In the genomic region with DNA sequence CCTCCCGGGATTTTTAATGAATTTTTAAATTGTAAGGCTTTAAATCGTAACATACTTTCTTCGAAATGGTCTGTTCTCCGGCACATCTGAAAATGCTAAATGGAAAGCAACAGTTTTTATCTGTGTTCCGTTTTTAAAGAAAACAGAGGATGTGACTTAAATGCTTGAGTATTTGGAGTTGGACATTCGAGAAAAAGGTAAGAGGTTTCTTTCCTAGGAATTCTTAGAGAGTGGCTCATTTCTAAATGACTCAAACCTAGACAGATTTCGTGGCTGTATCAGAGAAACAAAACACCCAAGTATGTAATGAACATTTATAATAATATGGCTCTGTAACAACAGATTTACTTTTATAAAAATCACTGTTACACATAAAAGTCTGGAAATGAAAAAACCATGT, we compare ENCODE assay signal across 26 cellular contexts.
A peak's percentile ranks its signal among the peaks of the same experiment; 100 is the strongest.
DNase-seq lines count a peak whose midpoint lies in the region; ATAC-seq and TF ChIP-seq lines count a peak whose summit lies in the region.
"Had no signal": no experiment of that assay in that cellular context is flagged by ENCODE, and none has a peak within 500 bp of the region (broad histone marks: within the 10 kb centered on the region; RNA-seq: fewer than 3 reads in every experiment).

No MANE protein-coding gene starts in this region.

- no peaks in the 10 kb centered on the region for H3K79me2 ChIP-seq in smooth muscle cell (ENCODE audit: low read depth)

- H3K27ac ChIP-seq in smooth muscle cell (ENCODE audit: low read depth) = no peak overlapping the region
- H3K27ac ChIP-seq: C4-2B, esophagus squamous epithelium, gastroesophageal sphincter had no signal

- TF ChIP-seq CTCF in fibroblast of pulmonary artery (IDR thresholded peaks at IDR 0.05; ENCODE audit: low read length, missing control alignments) (no peak), smooth muscle cell (IDR thresholded peaks at IDR 0.05; ENCODE audit: borderline replicate concordance, insufficient read depth, poor library complexity, severe bottlenecking) (no peak)

- ATAC-seq in SK-N-SH treated with all-trans-retinoic acid at 6 μM for 48 hours = peak; percentile 80
- no peak for ATAC-seq in GM19463 (IDR thresholded peaks at IDR 0.05; ENCODE audit: unreplicated experiment)
- ATAC-seq: gastroesophageal sphincter; naive thymus-derived CD4-positive, alpha-beta T cell had no signal

- no peaks in the 10 kb centered on the region for H3K9me3 ChIP-seq in smooth muscle cell (replicated peaks; ENCODE audit: low read depth)
- H3K9me3 ChIP-seq: Caco-2, esophagus squamous epithelium, gastroesophageal sphincter had no signal

- H3K4me3 ChIP-seq in fibroblast of pulmonary artery (replicated peaks; ENCODE audit: low read depth, low read length) (no peak overlapping the region), smooth muscle cell (no peak overlapping the region)
- H3K4me3 ChIP-seq: esophagus squamous epithelium, gastroesophageal sphincter, GM12878 had no signal

- H3F3A ChIP-seq in smooth muscle cell (ENCODE audit: low read depth) = no peaks in the 10 kb centered on the region

- H3K4me2 ChIP-seq in smooth muscle cell = peak overlapping the region; percentile 8

- DNase-seq in HS-27A (ENCODE audit: low read depth) = peak; percentile 33
- peak; percentile 41 for DNase-seq in fibroblast of pulmonary artery (ENCODE audit: low read depth)
- no peak for DNase-seq in smooth muscle cell (lab: John Stamatoyannopoulos, UW; ENCODE audit: unreplicated experiment)
- no peak for DNase-seq in activated naive CD4-positive, alpha-beta T cell treated with Interleukin-2 at 50 U/mL for 16 hours
- no peak for DNase-seq in NCI-H524 treated with DMSO at 0.1 percent for 48 hours (lab: John Stamatoyannopoulos, UW)
- DNase-seq: activated CD4-positive, alpha-beta memory T cell treated with anti-CD3 and anti-CD28 coated beads for 36 hours; activated CD4-positive, CD25-positive, alpha-beta regulatory T cell treated with anti-CD3 and anti-CD28 coated beads, Interleukin-2, amount 50 U/mL, for 72 hours; activated CD8-positive, alpha-beta memory T cell treated with anti-CD3 and anti-CD28 coated beads, Interleukin-2, amount 50 U/mL, for 4 hours; activated naive CD4-positive, alpha-beta T cell treated with anti-CD3 and anti-CD28 coated beads, Interleukin-2, amount 10 ng/mL, durations not matched to agents 7 days and 5 days; Caco-2; caudate nucleus; esophagus squamous epithelium; hypothalamus; midbrain; naive thymus-derived CD4-positive, alpha-beta T cell; NCI-H1105; NCI-H1930; NCI-H69; occipital lobe; stimulated activated CD4-positive, alpha-beta T cell treated with anti-CD3 and anti-CD28 coated beads, Interleukin-12 subunit alpha, Interleukin-12 subunit beta, amount 100 ng/mL, for 4 hours; stimulated activated CD4-positive, alpha-beta T cell treated with anti-CD3 and anti-CD28 coated beads, Interleukin-4, amount 100 ng/mL, for 1 hour had no signal

- H3K27me3 ChIP-seq in smooth muscle cell (ENCODE audit: low read depth) = no peaks in the 10 kb centered on the region
- H3K27me3 ChIP-seq: esophagus squamous epithelium, gastroesophageal sphincter had no signal

- no peak overlapping the region for H3K9ac ChIP-seq in smooth muscle cell (ENCODE audit: low read depth)

- no peak overlapping the region for H2AFZ ChIP-seq in smooth muscle cell (ENCODE audit: low read depth)

- no peaks in the 10 kb centered on the region for H4K20me1 ChIP-seq in smooth muscle cell (ENCODE audit: low read depth)

- H3K4me1 ChIP-seq in smooth muscle cell (ENCODE audit: low read depth) = no peaks in the 10 kb centered on the region
- H3K4me1 ChIP-seq: Caco-2, esophagus squamous epithelium, gastroesophageal sphincter had no signal

- 61% methylated on average over 7 of the region's 7 CpGs for WGBS in smooth muscle cell (ENCODE audit: low lambda C conversion rate)

- no peaks in the 10 kb centered on the region for H3K36me3 ChIP-seq in smooth muscle cell (ENCODE audit: low read depth)
- H3K36me3 ChIP-seq: esophagus squamous epithelium, gastroesophageal sphincter had no signal

TF ChIP-seq in SK-N-SH treated with all-trans-retinoic acid at 6 μM for 48 hours, 23 proteins besides CTCF, POLR2A, EP300 and RAD21:
- TF ChIP-seq TCF4 (CRISPR knock-in tag; IDR thresholded peaks at IDR 0.05; ENCODE audit: borderline replicate concordance) (no peak), ZNF70 (CRISPR knock-in tag; IDR thresholded peaks at IDR 0.05) (no peak), OSR1 (CRISPR knock-in tag; IDR thresholded peaks at IDR 0.05) (no peak), TOX (CRISPR knock-in tag; IDR thresholded peaks at IDR 0.05; ENCODE audit: borderline replicate concordance) (no peak), ARNTL (CRISPR knock-in tag; IDR thresholded peaks at IDR 0.05; ENCODE audit: borderline replicate concordance, low read depth) (no peak), ZC3H10 (CRISPR knock-in tag; IDR thresholded peaks at IDR 0.05) (no peak), ZFP30 (CRISPR knock-in tag; IDR thresholded peaks at IDR 0.05) (no peak), ESRRG (CRISPR knock-in tag; IDR thresholded peaks at IDR 0.05) (no peak), PPARA (CRISPR knock-in tag; IDR thresholded peaks at IDR 0.05; ENCODE audit: borderline replicate concordance) (no peak), BACH2 (CRISPR knock-in tag; IDR thresholded peaks at IDR 0.05; ENCODE audit: borderline replicate concordance) (no peak), ISL1 (CRISPR knock-in tag; IDR thresholded peaks at IDR 0.05) (no peak), ZFP3 (CRISPR knock-in tag; IDR thresholded peaks at IDR 0.05) (no peak), SNAI2 (CRISPR knock-in tag; IDR thresholded peaks at IDR 0.05) (no peak)
- TF ChIP-seq, protein P1, sequence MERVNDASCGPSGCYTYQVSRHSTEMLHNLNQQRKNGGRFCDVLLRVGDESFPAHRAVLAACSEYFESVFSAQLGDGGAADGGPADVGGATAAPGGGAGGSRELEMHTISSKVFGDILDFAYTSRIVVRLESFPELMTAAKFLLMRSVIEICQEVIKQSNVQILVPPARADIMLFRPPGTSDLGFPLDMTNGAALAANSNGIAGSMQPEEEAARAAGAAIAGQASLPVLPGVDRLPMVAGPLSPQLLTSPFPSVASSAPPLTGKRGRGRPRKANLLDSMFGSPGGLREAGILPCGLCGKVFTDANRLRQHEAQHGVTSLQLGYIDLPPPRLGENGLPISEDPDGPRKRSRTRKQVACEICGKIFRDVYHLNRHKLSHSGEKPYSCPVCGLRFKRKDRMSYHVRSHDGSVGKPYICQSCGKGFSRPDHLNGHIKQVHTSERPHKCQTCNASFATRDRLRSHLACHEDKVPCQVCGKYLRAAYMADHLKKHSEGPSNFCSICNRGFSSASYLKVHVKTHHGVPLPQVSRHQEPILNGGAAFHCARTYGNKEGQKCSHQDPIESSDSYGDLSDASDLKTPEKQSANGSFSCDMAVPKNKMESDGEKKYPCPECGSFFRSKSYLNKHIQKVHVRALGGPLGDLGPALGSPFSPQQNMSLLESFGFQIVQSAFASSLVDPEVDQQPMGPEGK (CRISPR knock-in tag; IDR thresholded peaks at IDR 0.05; ENCODE audit: borderline replicate concordance) = no peak
- TF ChIP-seq, protein P2, sequence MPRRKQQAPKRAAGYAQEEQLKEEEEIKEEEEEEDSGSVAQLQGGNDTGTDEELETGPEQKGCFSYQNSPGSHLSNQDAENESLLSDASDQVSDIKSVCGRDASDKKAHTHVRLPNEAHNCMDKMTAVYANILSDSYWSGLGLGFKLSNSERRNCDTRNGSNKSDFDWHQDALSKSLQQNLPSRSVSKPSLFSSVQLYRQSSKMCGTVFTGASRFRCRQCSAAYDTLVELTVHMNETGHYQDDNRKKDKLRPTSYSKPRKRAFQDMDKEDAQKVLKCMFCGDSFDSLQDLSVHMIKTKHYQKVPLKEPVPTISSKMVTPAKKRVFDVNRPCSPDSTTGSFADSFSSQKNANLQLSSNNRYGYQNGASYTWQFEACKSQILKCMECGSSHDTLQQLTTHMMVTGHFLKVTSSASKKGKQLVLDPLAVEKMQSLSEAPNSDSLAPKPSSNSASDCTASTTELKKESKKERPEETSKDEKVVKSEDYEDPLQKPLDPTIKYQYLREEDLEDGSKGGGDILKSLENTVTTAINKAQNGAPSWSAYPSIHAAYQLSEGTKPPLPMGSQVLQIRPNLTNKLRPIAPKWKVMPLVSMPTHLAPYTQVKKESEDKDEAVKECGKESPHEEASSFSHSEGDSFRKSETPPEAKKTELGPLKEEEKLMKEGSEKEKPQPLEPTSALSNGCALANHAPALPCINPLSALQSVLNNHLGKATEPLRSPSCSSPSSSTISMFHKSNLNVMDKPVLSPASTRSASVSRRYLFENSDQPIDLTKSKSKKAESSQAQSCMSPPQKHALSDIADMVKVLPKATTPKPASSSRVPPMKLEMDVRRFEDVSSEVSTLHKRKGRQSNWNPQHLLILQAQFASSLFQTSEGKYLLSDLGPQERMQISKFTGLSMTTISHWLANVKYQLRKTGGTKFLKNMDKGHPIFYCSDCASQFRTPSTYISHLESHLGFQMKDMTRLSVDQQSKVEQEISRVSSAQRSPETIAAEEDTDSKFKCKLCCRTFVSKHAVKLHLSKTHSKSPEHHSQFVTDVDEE (CRISPR knock-in tag; IDR thresholded peaks at IDR 0.05) = no peak

Comparison
In these comparisons a context has a peak if more than half of its experiments do, and no peak if none do; other contexts are left out.
1. DNase-seq: peak in HS-27A (single experiment) and fibroblast of pulmonary artery (single experiment); none in smooth muscle cell (single experiment), activated naive CD4-positive, alpha-beta T cell treated with Interleukin-2 at 50 U/mL for 16 hours (single experiment) and NCI-H524 treated with DMSO at 0.1 percent for 48 hours (single experiment).